In genomic region chr2:148026573-148026972, GRCh38 we compare ENCODE assay signal across 1 cellular context.
TF ChIP-seq lines count a peak whose summit lies in the region.

No MANE protein-coding gene starts in this region.

TF ChIP-seq in HepG2, 621 proteins besides CTCF, POLR2A, EP300 and RAD21:
- TF ChIP-seq ZNF333 (CRISPR knock-in tag; IDR thresholded peaks at IDR 0.05; ENCODE audit: borderline replicate concordance) (no peak), ADNP (CRISPR knock-in tag; IDR thresholded peaks at IDR 0.05) (no peak), ZNF557 (CRISPR knock-in tag; IDR thresholded peaks at IDR 0.05) (no peak), SOX13 (IDR thresholded peaks at IDR 0.05) (no peak), SOX13 (CRISPR knock-in tag; conservative IDR thresholded peaks at IDR 0.05 in 1 of 2, IDR thresholded peaks at IDR 0.05 in 1 of 2) (no peak), ZFP36L2 (CRISPR knock-in tag; IDR thresholded peaks at IDR 0.05) (no peak), GTF2F1 (IDR thresholded peaks at IDR 0.05; ENCODE audit: low read length) (no peak), SNAPC5 (CRISPR knock-in tag; IDR thresholded peaks at IDR 0.05; ENCODE audit: borderline replicate concordance) (no peak), ZGPAT (CRISPR knock-in tag; IDR thresholded peaks at IDR 0.05) (no peak), ATF3 (CRISPR knock-in tag; IDR thresholded peaks at IDR 0.05) (no peak), FOXP1 (IDR thresholded peaks at IDR 0.05) (no peak), FOXP1 (CRISPR knock-in tag; IDR thresholded peaks at IDR 0.05) (no peak), ZNF354B (CRISPR knock-in tag; IDR thresholded peaks at IDR 0.05) (no peak), CREB3 (CRISPR knock-in tag; IDR thresholded peaks at IDR 0.05) (no peak)
